Comparison of ENCODE assay signal across 1 cellular context in the genomic region with DNA sequence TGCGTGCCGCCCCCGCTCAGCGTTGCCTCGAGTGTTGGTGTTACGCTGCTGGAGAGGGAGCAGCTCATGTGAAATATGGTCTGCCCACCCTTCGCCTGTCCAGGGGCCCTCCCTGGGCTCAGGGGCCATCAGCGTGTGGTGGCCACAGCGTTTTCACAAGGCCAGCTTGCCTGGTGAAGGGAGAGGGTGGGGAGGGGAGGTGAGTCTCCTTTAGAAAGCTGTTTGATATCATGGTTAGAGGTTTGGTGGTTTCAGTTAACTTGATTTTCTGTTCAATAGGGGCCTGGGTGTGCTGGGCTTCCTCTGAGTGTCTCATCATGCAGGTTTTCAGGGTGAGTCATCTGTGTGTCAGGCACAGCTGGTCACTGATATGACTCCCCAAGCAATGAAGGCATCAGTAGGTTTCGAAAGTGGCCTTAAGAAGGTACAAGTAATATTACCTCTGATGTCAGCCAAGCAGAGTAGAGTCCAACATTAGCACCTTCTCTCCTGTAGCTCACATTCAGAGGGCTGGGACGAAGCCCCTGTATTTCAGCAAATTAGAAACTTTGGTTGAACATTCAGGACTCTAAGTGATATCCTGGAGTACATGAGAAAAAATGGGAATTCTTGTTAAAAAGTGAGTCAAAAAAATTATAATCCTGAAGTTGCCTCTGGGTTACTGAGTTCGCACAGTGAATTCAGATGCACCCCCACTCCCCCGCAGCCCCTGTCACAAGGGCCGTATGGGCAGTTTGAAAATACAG.
A peak's percentile ranks its signal among the peaks of the same experiment; 100 is the strongest.
TF ChIP-seq lines count a peak whose summit lies in the region.

No MANE protein-coding gene starts in this region.

TF ChIP-seq in K562, 482 proteins besides CTCF, POLR2A, EP300 and RAD21 (continued from another document and continues in another):
- TF ChIP-seq, protein P1, sequence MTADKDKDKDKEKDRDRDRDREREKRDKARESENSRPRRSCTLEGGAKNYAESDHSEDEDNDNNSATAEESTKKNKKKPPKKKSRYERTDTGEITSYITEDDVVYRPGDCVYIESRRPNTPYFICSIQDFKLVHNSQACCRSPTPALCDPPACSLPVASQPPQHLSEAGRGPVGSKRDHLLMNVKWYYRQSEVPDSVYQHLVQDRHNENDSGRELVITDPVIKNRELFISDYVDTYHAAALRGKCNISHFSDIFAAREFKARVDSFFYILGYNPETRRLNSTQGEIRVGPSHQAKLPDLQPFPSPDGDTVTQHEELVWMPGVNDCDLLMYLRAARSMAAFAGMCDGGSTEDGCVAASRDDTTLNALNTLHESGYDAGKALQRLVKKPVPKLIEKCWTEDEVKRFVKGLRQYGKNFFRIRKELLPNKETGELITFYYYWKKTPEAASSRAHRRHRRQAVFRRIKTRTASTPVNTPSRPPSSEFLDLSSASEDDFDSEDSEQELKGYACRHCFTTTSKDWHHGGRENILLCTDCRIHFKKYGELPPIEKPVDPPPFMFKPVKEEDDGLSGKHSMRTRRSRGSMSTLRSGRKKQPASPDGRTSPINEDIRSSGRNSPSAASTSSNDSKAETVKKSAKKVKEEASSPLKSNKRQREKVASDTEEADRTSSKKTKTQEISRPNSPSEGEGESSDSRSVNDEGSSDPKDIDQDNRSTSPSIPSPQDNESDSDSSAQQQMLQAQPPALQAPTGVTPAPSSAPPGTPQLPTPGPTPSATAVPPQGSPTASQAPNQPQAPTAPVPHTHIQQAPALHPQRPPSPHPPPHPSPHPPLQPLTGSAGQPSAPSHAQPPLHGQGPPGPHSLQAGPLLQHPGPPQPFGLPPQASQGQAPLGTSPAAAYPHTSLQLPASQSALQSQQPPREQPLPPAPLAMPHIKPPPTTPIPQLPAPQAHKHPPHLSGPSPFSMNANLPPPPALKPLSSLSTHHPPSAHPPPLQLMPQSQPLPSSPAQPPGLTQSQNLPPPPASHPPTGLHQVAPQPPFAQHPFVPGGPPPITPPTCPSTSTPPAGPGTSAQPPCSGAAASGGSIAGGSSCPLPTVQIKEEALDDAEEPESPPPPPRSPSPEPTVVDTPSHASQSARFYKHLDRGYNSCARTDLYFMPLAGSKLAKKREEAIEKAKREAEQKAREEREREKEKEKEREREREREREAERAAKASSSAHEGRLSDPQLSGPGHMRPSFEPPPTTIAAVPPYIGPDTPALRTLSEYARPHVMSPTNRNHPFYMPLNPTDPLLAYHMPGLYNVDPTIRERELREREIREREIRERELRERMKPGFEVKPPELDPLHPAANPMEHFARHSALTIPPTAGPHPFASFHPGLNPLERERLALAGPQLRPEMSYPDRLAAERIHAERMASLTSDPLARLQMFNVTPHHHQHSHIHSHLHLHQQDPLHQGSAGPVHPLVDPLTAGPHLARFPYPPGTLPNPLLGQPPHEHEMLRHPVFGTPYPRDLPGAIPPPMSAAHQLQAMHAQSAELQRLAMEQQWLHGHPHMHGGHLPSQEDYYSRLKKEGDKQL (CRISPR knock-in tag; IDR thresholded peaks at IDR 0.05; ENCODE audit: borderline replicate concordance), result no peak
- TF ChIP-seq GABPB2 (CRISPR knock-in tag; conservative IDR thresholded peaks at IDR 0.05) (no peak), SRSF3 (IDR thresholded peaks at IDR 0.05; ENCODE audit: insufficient read depth, low read length) (no peak), XRCC3 (IDR thresholded peaks at IDR 0.05) (no peak), YBX1 (IDR thresholded peaks at IDR 0.05) (no peak), HIVEP1 (CRISPR knock-in tag; IDR thresholded peaks at IDR 0.05) (no peak), PHF20 (IDR thresholded peaks at IDR 0.05; ENCODE audit: partially characterized antibody) (no peak), CBX3 (IDR thresholded peaks at IDR 0.05; ENCODE audit: borderline replicate concordance in 1 of 2, low read length in 2 of 2) (peak in 1 of 2 experiments; percentile 36; a peak in 1 of 3 replicates), RNF2 (IDR thresholded peaks at IDR 0.05) (peak; percentile 23; the same call in 1 of the 2 replicates), ZNF778 (CRISPR knock-in tag; IDR thresholded peaks at IDR 0.05) (no peak), PCBP2 (IDR thresholded peaks at IDR 0.05; ENCODE audit: low read depth, low read length, poor library complexity, severe bottlenecking) (no peak), FUS (optimal IDR thresholded peaks at IDR 0.05; ENCODE audit: low read depth, low read length) (no peak), NCOR1 (IDR thresholded peaks at IDR 0.05) (peak; percentile 81), ZNF445 (CRISPR knock-in tag; IDR thresholded peaks at IDR 0.05; ENCODE audit: low read depth) (no peak), CSDE1 (IDR thresholded peaks at IDR 0.05) (no peak), PHB2 (IDR thresholded peaks at IDR 0.05; ENCODE audit: low read depth) (no peak), NFE2 (IDR thresholded peaks at IDR 0.05; ENCODE audit: low read depth) (peak; percentile 50; the same call in 1 of the 2 replicates), ZC3H8 (IDR thresholded peaks at IDR 0.05) (no peak), NFIC (IDR thresholded peaks at IDR 0.05) (0 out of 2 replicates have a peak, but pooled peaks have one; percentile 28), ARNT (IDR thresholded peaks at IDR 0.05) (peak in 1 of 2 experiments; percentile 79; a peak in 2 of 4 replicates), TOE1 (IDR thresholded peaks at IDR 0.05; ENCODE audit: borderline replicate concordance) (no peak), TOE1 (CRISPR knock-in tag; IDR thresholded peaks at IDR 0.05; ENCODE audit: borderline replicate concordance, low read depth) (no peak), PCBP1 (IDR thresholded peaks at IDR 0.05; ENCODE audit: low read depth, low read length, poor library complexity, severe bottlenecking) (no peak), PYGO2 (tag; IDR thresholded peaks at IDR 0.05) (no peak), ZNF165 (CRISPR knock-in tag; IDR thresholded peaks at IDR 0.05; ENCODE audit: borderline replicate concordance) (no peak), ZNF780A (CRISPR knock-in tag; IDR thresholded peaks at IDR 0.05) (no peak), TAF15 (IDR thresholded peaks at IDR 0.05; ENCODE audit: low read depth, low read length) (no peak), ZNF696 (CRISPR knock-in tag; conservative IDR thresholded peaks at IDR 0.05) (no peak), RUNX1 (IDR thresholded peaks at IDR 0.05; ENCODE audit: low read depth) (no peak), ZNF79 (CRISPR knock-in tag; IDR thresholded peaks at IDR 0.05; ENCODE audit: low read depth) (no peak), TCFL5 (CRISPR knock-in tag; conservative IDR thresholded peaks at IDR 0.05) (no peak), HNRNPK (IDR thresholded peaks at IDR 0.05; ENCODE audit: low read depth, low read length, poor library complexity, severe bottlenecking) (no peak), SLC30A9 (CRISPR knock-in tag; IDR thresholded peaks at IDR 0.05) (no peak), KLF1 (tag; IDR thresholded peaks at IDR 0.05) (no peak), NELFE (IDR thresholded peaks at IDR 0.05; ENCODE audit: insufficient read depth, insufficient read length) (no peak), BRCA1 (IDR thresholded peaks at IDR 0.05) (no peak), BRCA1 (CRISPR knock-in tag; IDR thresholded peaks at IDR 0.05) (no peak), KDM2B (CRISPR knock-in tag; IDR thresholded peaks at IDR 0.05) (no peak), ZNF124 (CRISPR knock-in tag; IDR thresholded peaks at IDR 0.05) (no peak), MEF2D (tag; conservative IDR thresholded peaks at IDR 0.05; ENCODE audit: low read depth) (no peak), ZNF431 (CRISPR knock-in tag; IDR thresholded peaks at IDR 0.05) (no peak), COPS2 (conservative IDR thresholded peaks at IDR 0.05) (no peak), ZNF212 (CRISPR knock-in tag; IDR thresholded peaks at IDR 0.05) (no peak), ZNF134 (CRISPR knock-in tag; conservative IDR thresholded peaks at IDR 0.05) (no peak), SIX5 (IDR thresholded peaks at IDR 0.05; ENCODE audit: borderline replicate concordance in 1 of 2, insufficient read depth in 1 of 2, low read depth in 1 of 2, low read length in 2 of 2) (no peak), L3MBTL2 (IDR thresholded peaks at IDR 0.05) (peak; percentile 60; the same call in 1 of the 2 replicates), RHOXF2B (CRISPR knock-in tag; conservative IDR thresholded peaks at IDR 0.05) (no peak), EWSR1 (IDR thresholded peaks at IDR 0.05; ENCODE audit: borderline replicate concordance, low read depth, partially characterized antibody) (no peak), CREM (IDR thresholded peaks at IDR 0.05; ENCODE audit: low read depth) (peak; percentile 69), HNRNPH1 (optimal IDR thresholded peaks at IDR 0.05; ENCODE audit: low read depth, low read length) (no peak), ERF (CRISPR knock-in tag; IDR thresholded peaks at IDR 0.05) (no peak)
- TF ChIP-seq, protein P2, sequence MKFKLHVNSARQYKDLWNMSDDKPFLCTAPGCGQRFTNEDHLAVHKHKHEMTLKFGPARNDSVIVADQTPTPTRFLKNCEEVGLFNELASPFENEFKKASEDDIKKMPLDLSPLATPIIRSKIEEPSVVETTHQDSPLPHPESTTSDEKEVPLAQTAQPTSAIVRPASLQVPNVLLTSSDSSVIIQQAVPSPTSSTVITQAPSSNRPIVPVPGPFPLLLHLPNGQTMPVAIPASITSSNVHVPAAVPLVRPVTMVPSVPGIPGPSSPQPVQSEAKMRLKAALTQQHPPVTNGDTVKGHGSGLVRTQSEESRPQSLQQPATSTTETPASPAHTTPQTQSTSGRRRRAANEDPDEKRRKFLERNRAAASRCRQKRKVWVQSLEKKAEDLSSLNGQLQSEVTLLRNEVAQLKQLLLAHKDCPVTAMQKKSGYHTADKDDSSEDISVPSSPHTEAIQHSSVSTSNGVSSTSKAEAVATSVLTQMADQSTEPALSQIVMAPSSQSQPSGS (CRISPR knock-in tag; IDR thresholded peaks at IDR 0.05), result no peak
- TF ChIP-seq, protein P3, sequence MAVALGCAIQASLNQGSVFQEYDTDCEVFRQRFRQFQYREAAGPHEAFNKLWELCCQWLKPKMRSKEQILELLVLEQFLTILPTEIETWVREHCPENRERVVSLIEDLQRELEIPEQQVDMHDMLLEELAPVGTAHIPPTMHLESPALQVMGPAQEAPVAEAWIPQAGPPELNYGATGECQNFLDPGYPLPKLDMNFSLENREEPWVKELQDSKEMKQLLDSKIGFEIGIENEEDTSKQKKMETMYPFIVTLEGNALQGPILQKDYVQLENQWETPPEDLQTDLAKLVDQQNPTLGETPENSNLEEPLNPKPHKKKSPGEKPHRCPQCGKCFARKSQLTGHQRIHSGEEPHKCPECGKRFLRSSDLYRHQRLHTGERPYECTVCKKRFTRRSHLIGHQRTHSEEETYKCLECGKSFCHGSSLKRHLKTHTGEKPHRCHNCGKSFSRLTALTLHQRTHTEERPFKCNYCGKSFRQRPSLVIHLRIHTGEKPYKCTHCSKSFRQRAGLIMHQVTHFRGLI (CRISPR knock-in tag; IDR thresholded peaks at IDR 0.05), result no peak
- TF ChIP-seq, protein P4, sequence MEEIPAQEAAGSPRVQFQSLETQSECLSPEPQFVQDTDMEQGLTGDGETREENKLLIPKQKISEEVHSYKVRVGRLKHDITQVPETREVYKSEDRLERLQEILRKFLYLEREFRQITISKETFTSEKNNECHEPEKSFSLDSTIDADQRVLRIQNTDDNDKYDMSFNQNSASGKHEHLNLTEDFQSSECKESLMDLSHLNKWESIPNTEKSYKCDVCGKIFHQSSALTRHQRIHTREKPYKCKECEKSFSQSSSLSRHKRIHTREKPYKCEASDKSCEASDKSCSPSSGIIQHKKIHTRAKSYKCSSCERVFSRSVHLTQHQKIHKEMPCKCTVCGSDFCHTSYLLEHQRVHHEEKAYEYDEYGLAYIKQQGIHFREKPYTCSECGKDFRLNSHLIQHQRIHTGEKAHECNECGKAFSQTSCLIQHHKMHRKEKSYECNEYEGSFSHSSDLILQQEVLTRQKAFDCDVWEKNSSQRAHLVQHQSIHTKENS (CRISPR knock-in tag; IDR thresholded peaks at IDR 0.05), result no peak
